10 cellular contexts compared by ENCODE assay signal in the genomic region with DNA sequence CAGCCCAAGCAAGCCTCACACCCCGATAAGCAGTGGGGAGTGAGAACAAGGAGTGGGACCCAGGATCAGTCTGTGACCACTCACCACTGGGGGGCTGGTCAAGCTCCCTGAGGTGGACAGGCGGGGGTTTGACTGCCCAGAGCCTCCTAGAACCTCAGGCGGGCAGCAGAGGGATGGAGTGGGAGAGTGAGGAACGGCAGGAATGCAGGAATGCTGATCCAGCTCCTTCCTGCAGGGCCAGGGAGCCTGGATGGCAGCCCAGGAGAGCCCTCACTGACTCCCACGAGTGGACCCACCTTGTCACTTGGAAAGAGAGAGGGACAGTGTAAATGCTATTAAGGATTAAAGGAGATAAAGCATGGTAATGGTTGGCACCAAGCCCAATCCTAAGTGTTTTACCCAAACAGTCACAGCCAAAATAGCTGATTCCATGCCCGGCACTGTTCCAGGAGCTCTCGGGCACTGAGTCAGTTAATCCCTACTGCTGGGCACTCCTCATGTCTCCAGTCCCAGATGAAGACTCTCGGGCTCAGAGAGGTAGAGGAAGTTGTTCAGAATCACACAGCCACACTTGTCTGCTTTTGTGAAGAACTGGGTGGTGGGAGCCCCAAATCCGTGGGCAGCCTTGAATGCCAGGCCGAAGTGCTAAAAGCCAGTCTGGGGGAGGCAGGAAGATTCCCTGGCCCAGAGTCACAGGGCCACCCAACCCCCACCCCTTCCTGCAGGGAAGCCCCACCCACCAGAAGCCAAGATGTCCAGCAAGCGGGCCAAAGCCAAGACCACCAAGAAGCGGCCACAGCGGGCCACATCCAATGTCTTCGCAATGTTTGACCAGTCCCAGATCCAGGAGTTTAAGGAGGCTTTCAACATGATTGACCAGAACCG. TPM values are rescaled to one million over a fixed set of nuclear protein-coding genes. Genes with fewer than 3 reads are reported as not detected.
DNase-seq lines count a peak whose midpoint lies in the region; TF ChIP-seq lines count a peak whose summit lies in the region.
"Had no signal": no experiment of that assay in that cellular context is flagged by ENCODE, and none has a peak within 500 bp of the region (broad histone marks: within the 10 kb centered on the region; RNA-seq: fewer than 3 reads in every experiment).

No MANE protein-coding gene starts in this region.

- H3K27ac ChIP-seq in hepatocyte (no peak overlapping the region), thymus (ENCODE audit: low read depth) (peak overlapping the region; percentile 15)

- H4K20me1 ChIP-seq in hepatocyte (ENCODE audit: insufficient read depth, poor library complexity, severe bottlenecking), result no peaks in the 10 kb centered on the region

- H3K9me3 ChIP-seq in hepatocyte (ENCODE audit: low read depth), result no peaks in the 10 kb centered on the region
- no peaks in the 10 kb centered on the region for H3K9me3 ChIP-seq in thymus (ENCODE audit: control insufficient read depth)

- H3K4me3 ChIP-seq in astrocyte of the cerebellum (ENCODE audit: low read depth, low read length), result no peak overlapping the region
- H3K4me3 ChIP-seq in hepatocyte, result no peak overlapping the region
- H3K4me3 ChIP-seq in thymus (ENCODE audit: low read length), result no peak overlapping the region

- peak; percentile 84 for DNase-seq in LHCN-M2 (ENCODE audit: low read depth)
- peak; percentile 37 for DNase-seq in astrocyte of the cerebellum (ENCODE audit: low read depth)
- no peak for DNase-seq in hepatocyte (ENCODE audit: low spot score)
- no peak for DNase-seq in activated CD4-positive, alpha-beta T cell treated with anti-CD3 and anti-CD28 coated beads for 48 hours
- no peak for DNase-seq in NAMALWA (ENCODE audit: low spot score)
- DNase-seq in activated CD4-positive, alpha-beta T cell treated with anti-CD3 and anti-CD28 coated beads, Interleukin-2, amount 50 U/mL, for 4 hours, result no peak
- no peak for DNase-seq in NCI-H1694 treated with DMSO at 0.1 percent for 48 hours (lab: John Stamatoyannopoulos, UW)
- DNase-seq: NCI-H526; stimulated activated CD4-positive, alpha-beta T cell treated with anti-CD3 and anti-CD28 coated beads, Interleukin-15, amount 100 ng/mL, for 24 hours had no signal

- peak overlapping the region; percentile 97 for H3K4me2 ChIP-seq in hepatocyte

- peaks cover 31% of the 10 kb centered on the region for H3K4me1 ChIP-seq in hepatocyte (ENCODE audit: insufficient read depth)
- peaks cover 2% of the 10 kb centered on the region for H3K4me1 ChIP-seq in thymus (ENCODE audit: control insufficient read depth, insufficient read depth, low read length)

- no peak overlapping the region for H2AFZ ChIP-seq in hepatocyte

- no peaks in the 10 kb centered on the region for H3K9me2 ChIP-seq in hepatocyte (replicated peaks; ENCODE audit: insufficient read depth)

- TF ChIP-seq CTCF in astrocyte of the cerebellum (IDR thresholded peaks at IDR 0.05; ENCODE audit: low read depth, low read length, missing control alignments) (no peak), hepatocyte (IDR thresholded peaks at IDR 0.05; ENCODE audit: poor library complexity) (no peak)

- H3K27me3 ChIP-seq in hepatocyte, result no peaks in the 10 kb centered on the region
- no peaks in the 10 kb centered on the region for H3K27me3 ChIP-seq in thymus (ENCODE audit: control insufficient read depth, insufficient read depth)

- WGBS in hepatocyte (ENCODE audit: low lambda C conversion rate, missing lambda C conversion rate), result 87% methylated on average over 15 of the region's 15 CpGs
- WGBS in thymus, result 96% methylated on average over 15 of the region's 15 CpGs

- H3K36me3 ChIP-seq in hepatocyte (replicated peaks; ENCODE audit: insufficient read depth, low read depth) (no peaks in the 10 kb centered on the region), thymus (ENCODE audit: control insufficient read depth, insufficient read depth) (no peaks in the 10 kb centered on the region)

- in situ Hi-C loops in astrocyte of the cerebellum (cut with HindIII; ENCODE audit: low sequenced_read_pairs), result no loop called here

- peaks cover 31% of the 10 kb centered on the region for H3K79me2 ChIP-seq in hepatocyte

RNA-seq across cellular contexts. Expression of a gene that starts 3.1 kb away (rescaled TPM):
- total RNA-seq in LHCN-M2 (2014; rRNA removed), result 80.9 and 83.7 TPM in 2 replicates
- 1,611 TPM for polyA plus RNA-seq in LHCN-M2 (2012)
- total RNA-seq in hepatocyte, result 31.8 and 46.0 TPM in 2 replicates
- polyA plus RNA-seq in hepatocyte, result 169 and 175 TPM in 2 replicates
- polyA plus RNA-seq in thymus, result 138 TPM

RNA-seq across cellular contexts. Expression of a gene that starts 29.0 kb away (rescaled TPM):
- total RNA-seq in LHCN-M2 (2014; rRNA removed), result 5.3 and 10.2 TPM in 2 replicates
- 5.1 TPM for polyA plus RNA-seq in LHCN-M2 (2012)
- total RNA-seq in hepatocyte, result 27.0 and 30.6 TPM in 2 replicates
- 32.4 and 38.5 TPM in 2 replicates for polyA plus RNA-seq in hepatocyte
- polyA plus RNA-seq in thymus, result 14.2 TPM

Comparison
In these comparisons a context has a peak if more than half of its experiments do, and no peak if none do; other contexts are left out.
1. DNase-seq: peak in LHCN-M2 (single experiment) and astrocyte of the cerebellum (single experiment); none in hepatocyte (single experiment), activated CD4-positive, alpha-beta T cell treated with anti-CD3 and anti-CD28 coated beads for 48 hours (single experiment), NAMALWA (single experiment), activated CD4-positive, alpha-beta T cell treated with anti-CD3 and anti-CD28 coated beads, Interleukin-2, amount 50 U/mL, for 4 hours (0 of 2) and NCI-H1694 treated with DMSO at 0.1 percent for 48 hours (single experiment).